In the genomic region with DNA sequence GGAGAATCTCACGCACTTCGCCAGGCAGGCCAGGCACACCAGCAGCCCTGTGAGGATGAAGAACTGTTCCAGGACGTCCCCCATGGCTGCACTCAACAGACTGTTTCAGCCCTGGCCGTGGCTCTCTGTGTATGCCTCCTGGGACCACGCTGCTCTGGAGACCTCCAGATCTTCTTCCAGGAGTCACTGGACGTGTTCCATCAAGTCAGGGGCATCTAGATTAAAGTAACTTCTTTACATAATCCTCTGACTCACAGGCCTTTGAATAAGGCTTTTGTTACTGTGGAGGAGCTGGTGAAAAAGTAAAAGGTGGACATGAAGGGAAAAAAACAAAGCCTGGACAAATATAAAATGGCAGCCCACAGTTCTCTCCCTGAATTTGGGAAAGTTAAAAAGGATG, we compare ENCODE assay signal across 24 cellular contexts. TPM values are rescaled to one million over a fixed set of nuclear protein-coding genes. Genes with fewer than 3 reads are reported as not detected.
"Had no signal": no experiment of that assay in that cellular context is flagged by ENCODE, and none has a peak within 500 bp of the region (broad histone marks: within the 10 kb centered on the region; RNA-seq: fewer than 3 reads in every experiment).

A gene (minus strand): TSS at position 156 of the 400 bp plus-strand sequence. CDS start 72 bp downstream, at position 84.

- H3K4me1 ChIP-seq: gastroesophageal sphincter, heart right ventricle, pancreas had no signal

- H3K36me3 ChIP-seq: gastroesophageal sphincter, heart right ventricle, pancreas had no signal

- FAIRE-seq: islet of Langerhans, pancreas had no signal

- H3K27me3 ChIP-seq: gastroesophageal sphincter, heart right ventricle, pancreas had no signal

- H3K4me3 ChIP-seq: gastroesophageal sphincter, heart right ventricle, lung, pancreas had no signal

- H3K4me1 Mint-ChIP-seq: activated B cell treated with CpG ODN at 0.5 μM for 24 hours; activated CD4-positive, alpha-beta T cell treated with anti-CD3 and anti-CD28 coated beads, Interleukin-2, amount 10 ng/mL, durations not matched to agents 24 days and 14 days had no signal

- H3K27me3 Mint-ChIP-seq: activated naive CD8-positive, alpha-beta T cell; type B pancreatic cell had no signal

- H3K36me3 Mint-ChIP-seq: type B pancreatic cell had no signal

- H3K27ac Mint-ChIP-seq: activated B cell treated with CpG ODN at 0.5 μM for 24 hours; activated CD4-positive, alpha-beta T cell treated with anti-CD3 and anti-CD28 coated beads, Interleukin-2, amount 10 ng/mL, durations not matched to agents 24 days and 14 days; activated CD8-positive, alpha-beta T cell treated with anti-CD3 and anti-CD28 coated beads, Interleukin-2, amount 10 ng/mL, durations not matched to agents 7 days and 5 days; activated naive CD8-positive, alpha-beta T cell; dendritic cell treated with granulocyte-macrophage colony-stimulating factor and Interleukin-4, amounts not matched to agents 40 ng/mL and 50 ng/mL, for 4 days had no signal

- H3K9me3 Mint-ChIP-seq: activated CD4-positive, alpha-beta T cell treated with anti-CD3 and anti-CD28 coated beads, Interleukin-2, amount 10 ng/mL, durations not matched to agents 24 days and 14 days; dendritic cell treated with granulocyte-macrophage colony-stimulating factor and Interleukin-4, amounts not matched to agents 40 ng/mL and 50 ng/mL, for 4 days; neural crest cell; type B pancreatic cell had no signal

- DNase-seq: activated B cell treated with CpG ODN at 0.5 μM for 24 hours; activated CD4-positive, alpha-beta T cell treated with anti-CD3 and anti-CD28 coated beads, Interleukin-2, amount 10 ng/mL, durations not matched to agents 24 days and 14 days; activated CD8-positive, alpha-beta memory T cell treated with anti-CD3 and anti-CD28 coated beads, Interleukin-2, amount 50 U/mL, for 4 hours; activated CD8-positive, alpha-beta T cell treated with anti-CD3 and anti-CD28 coated beads, Interleukin-2, amount 10 ng/mL, durations not matched to agents 7 days and 5 days; activated effector memory CD4-positive, alpha-beta T cell treated with anti-CD3 and anti-CD28 coated beads, Interleukin-2, amount 50 U/mL, for 16 hours; activated T-cell treated with anti-CD3 and anti-CD28 coated beads, Interleukin-2, amount 50 U/mL, for 48 hours; amygdala; effector memory CD4-positive, alpha-beta T cell; heart right ventricle; midbrain; pancreas; stimulated activated CD4-positive, alpha-beta T cell treated with anti-CD3 and anti-CD28 coated beads, Interleukin-4, amount 100 ng/mL, for 24 hours; stimulated activated naive CD4-positive, alpha-beta T cell treated with Interleukin-2 at 50 U/mL for 16 hours; T-helper 2 cell had no signal

- H3K9me3 ChIP-seq: gastroesophageal sphincter, pancreas had no signal

- H3K4me3 Mint-ChIP-seq: activated B cell treated with CpG ODN at 0.5 μM for 24 hours; activated CD4-positive, alpha-beta T cell treated with anti-CD3 and anti-CD28 coated beads, Interleukin-2, amount 10 ng/mL, durations not matched to agents 24 days and 14 days; activated CD8-positive, alpha-beta T cell treated with anti-CD3 and anti-CD28 coated beads, Interleukin-2, amount 10 ng/mL, durations not matched to agents 7 days and 5 days; activated naive CD8-positive, alpha-beta T cell; dendritic cell treated with granulocyte-macrophage colony-stimulating factor and Interleukin-4, amounts not matched to agents 40 ng/mL and 50 ng/mL, for 4 days; neural crest cell; type B pancreatic cell had no signal

- H3K27ac ChIP-seq: gastroesophageal sphincter, heart right ventricle, pancreas had no signal

RNA-seq across cellular contexts. Expression of the gene that starts here (rescaled TPM):
- total RNA-seq: activated B cell treated with CpG ODN at 0.5 μM for 24 hours; activated CD4-positive, alpha-beta T cell treated with anti-CD3 and anti-CD28 coated beads, Interleukin-2, amount 10 ng/mL, durations not matched to agents 24 days and 14 days; activated CD8-positive, alpha-beta T cell treated with anti-CD3 and anti-CD28 coated beads, Interleukin-2, amount 10 ng/mL, durations not matched to agents 7 days and 5 days; cerebellum; epithelial cell of proximal tubule; myocyte; neural crest cell had no signal
